ENCODE assay signal across 22 cellular contexts in the genomic region with DNA sequence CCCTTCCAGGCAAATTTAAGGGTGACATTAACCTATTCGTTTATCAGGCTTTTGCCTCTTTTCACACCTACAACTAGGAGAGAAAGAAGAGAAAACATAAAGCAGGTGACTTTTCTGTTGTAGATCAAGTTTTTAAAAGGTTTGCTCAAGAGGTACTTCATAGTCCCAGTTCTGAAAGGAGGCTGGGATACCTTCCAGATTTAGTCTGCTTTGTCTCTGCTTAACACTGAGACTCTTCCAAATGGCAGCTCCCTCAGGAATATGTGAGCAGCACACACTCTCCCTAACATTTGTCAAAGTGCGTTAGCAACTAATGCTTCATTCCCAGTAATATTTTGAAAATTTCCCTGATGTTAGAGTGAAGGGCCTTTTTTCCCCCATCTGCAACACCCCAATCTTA.
DNase-seq lines count a peak whose midpoint lies in the region; ATAC-seq, FAIRE-seq and TF ChIP-seq lines count a peak whose summit lies in the region.
"Had no signal": no experiment of that assay in that cellular context is flagged by ENCODE, and none has a peak within 500 bp of the region (broad histone marks: within the 10 kb centered on the region; RNA-seq: fewer than 3 reads in every experiment).

No MANE protein-coding gene starts in this region.

- no peak overlapping the region for H3K27ac ChIP-seq in H1 (ENCODE audit: low read depth, low read length)
- H3K27ac ChIP-seq in left lung: no peak overlapping the region
- peak overlapping the region; percentile 74 for H3K27ac ChIP-seq in stomach smooth muscle (ENCODE audit: low read length)
- H3K27ac ChIP-seq: HL-60, PC-9 had no signal

- H4K8ac ChIP-seq in H1 (ENCODE audit: extremely low read depth, insufficient read depth, low read length): no peak overlapping the region

- H3K36me3 ChIP-seq in H1 (ENCODE audit: control insufficient read depth in 2 of 4, insufficient read depth in 4 of 4, low read length in 3 of 4): no peaks in the 10 kb centered on the region
- no peaks in the 10 kb centered on the region for H3K36me3 ChIP-seq in left lung
- no peaks in the 10 kb centered on the region for H3K36me3 ChIP-seq in stomach smooth muscle (ENCODE audit: control insufficient read depth in 2 of 2, insufficient read depth in 2 of 2, low read length in 2 of 2)
- H3K36me3 ChIP-seq: BE2C had no signal

- no peak overlapping the region for H3K14ac ChIP-seq in H1 (ENCODE audit: insufficient read length)

- no peaks in the 10 kb centered on the region for H4K20me1 ChIP-seq in H1 (replicated peaks in 1 of 2; ENCODE audit: control insufficient read depth in 1 of 2, insufficient read depth in 2 of 2, low read length in 2 of 2)

- H2BK20ac ChIP-seq in H1 (ENCODE audit: low read length): no peak overlapping the region

- H3K9me3 ChIP-seq in H1 (ENCODE audit: insufficient read depth in 2 of 2, low read depth in 1 of 2, low read length in 1 of 2) (no peaks in the 10 kb centered on the region), left lung (no peaks in the 10 kb centered on the region), stomach smooth muscle (ENCODE audit: control insufficient read depth in 2 of 2, low read length in 2 of 2) (no peaks in the 10 kb centered on the region)
- H3K9me3 ChIP-seq: BE2C had no signal

- H3K27me3 ChIP-seq in H1 (replicated peaks in 1 of 4; ENCODE audit: control insufficient read depth in 3 of 4, extremely low read depth in 1 of 4, insufficient read depth in 3 of 4, low read length in 3 of 4): no peaks in the 10 kb centered on the region
- H3K27me3 ChIP-seq in left lung: no peaks in the 10 kb centered on the region
- no peaks in the 10 kb centered on the region for H3K27me3 ChIP-seq in stomach smooth muscle (ENCODE audit: control insufficient read depth in 1 of 2, insufficient read depth in 2 of 2, low read length in 2 of 2)
- H3K27me3 ChIP-seq: BE2C had no signal

- H3K4me2 ChIP-seq in H1 (ENCODE audit: insufficient read depth in 1 of 2, low read depth in 2 of 2, low read length in 2 of 2): no peak overlapping the region
- H3K4me2 ChIP-seq: PC-9 had no signal

- H3K4me1 ChIP-seq in H1 (replicated peaks in 1 of 4; ENCODE audit: control insufficient read depth in 3 of 4, insufficient read depth in 4 of 4, low read length in 3 of 4) (no peaks in the 10 kb centered on the region), left lung (no peaks in the 10 kb centered on the region), stomach smooth muscle (ENCODE audit: control insufficient read depth, insufficient read depth, low read length) (peaks cover 20% of the 10 kb centered on the region)
- H3K4me1 ChIP-seq: BE2C had no signal

- peak overlapping the region; percentile 79; the same call in 1 of the 2 replicates for H2AFZ ChIP-seq in H1 (ENCODE audit: low read length)
- H2AFZ ChIP-seq: PC-9 had no signal

- intact Hi-C loops in left lung (cut with DNase I): no loop called here

- H2BK12ac ChIP-seq in H1 (ENCODE audit: low read depth, low read length): no peak overlapping the region

- H3K56ac ChIP-seq in H1 (replicated peaks; ENCODE audit: insufficient read length, low read depth, low read length): no peak overlapping the region

- CTCF ChIA-PET in H1 (lab: Charles Lee; ENCODE audit: partially characterized antibody): interaction anchor here (0.9 to 1.7 kb wide), 3 partner anchors 9 to 268 kb away, joined by 3 to 5 read pairs (median 3); no protein-coding TSS in a partner anchor

- H3K23ac ChIP-seq in H1 (ENCODE audit: insufficient read length): no peak overlapping the region

- no peak overlapping the region for H2AK5ac ChIP-seq in H1 (ENCODE audit: low read depth, low read length)

- no peak for TF ChIP-seq POLR2A in H1 (IDR thresholded peaks at IDR 0.05; ENCODE audit: control extremely low read depth in 1 of 2, low read depth in 2 of 2, low read length in 2 of 2)

- no peak for TF ChIP-seq EP300 in H1 (IDR thresholded peaks at IDR 0.05; ENCODE audit: borderline replicate concordance in 1 of 2, low read depth in 2 of 2, low read length in 2 of 2)

- TF ChIP-seq RAD21 in H1 (IDR thresholded peaks at IDR 0.05 in 1 of 2, conservative IDR thresholded peaks at IDR 0.05 in 1 of 2; ENCODE audit: low read depth in 2 of 2, low read length in 2 of 2): no peak

- no peak overlapping the region for H3K9ac ChIP-seq in H1 (replicated peaks in 1 of 4; ENCODE audit: extremely low read depth in 1 of 4, low read depth in 3 of 4, low read length in 3 of 4)
- H3K9ac ChIP-seq in stomach smooth muscle (ENCODE audit: low read length in 2 of 2): peak overlapping the region in 1 of 2 donors; percentile 2

- TF ChIP-seq CTCF in LNCaP clone FGC (IDR thresholded peaks at IDR 0.05; ENCODE audit: control insufficient read depth, extremely low read depth, insufficient read depth) (no peak), H1 (IDR thresholded peaks at IDR 0.05; ENCODE audit: control extremely low read depth in 1 of 3, insufficient read depth in 1 of 3, low read depth in 1 of 3, low read length in 3 of 3) (no peak), left lung (IDR thresholded peaks at IDR 0.05) (no peak)

- POLR2A ChIA-PET in H1 (lab: Charles Lee; ENCODE audit: partially characterized antibody): no interaction called here

- no peak for FAIRE-seq in H1 (lab: Jason Lieb, UNC)
- FAIRE-seq in frontal cortex (lab: Jason Lieb, UNC): no peak
- FAIRE-seq: GM12892, GM19239 had no signal

- H3K18ac ChIP-seq in H1 (ENCODE audit: extremely low read depth, low read length): no peak overlapping the region

- H2BK5ac ChIP-seq in H1 (ENCODE audit: low read depth, low read length): no peak overlapping the region

- H3K79me2 ChIP-seq in H1 (ENCODE audit: control insufficient read depth in 1 of 2, insufficient read depth in 2 of 2, low read length in 2 of 2): no peaks in the 10 kb centered on the region

- DNase-seq in LNCaP clone FGC (ENCODE audit: low read depth): peak; percentile 76
- no peak for DNase-seq in H1 (ENCODE audit: low read depth in 1 of 2, low spot score in 2 of 2)
- DNase-seq in left lung: no peak
- DNase-seq in frontal cortex (ENCODE audit: low spot score in 2 of 2): no peak
- DNase-seq: BE2C; CD8-positive, alpha-beta T cell; DND-41; GDM1; GOT3; HFFc6; NCI-H146; NCI-H2081 treated with DMSO at 0.1 percent for 48 hours; NCI-H226; NCI-H526; NK-92 treated with Interleukin-12 subunit alpha and Interleukin-12 subunit beta, amount 100 ng/mL, for 24 hours; PC-9 had no signal

- H2BK15ac ChIP-seq in H1 (ENCODE audit: low read length): no peak overlapping the region

- WGBS in H1 (ENCODE audit: extremely low coverage in 1 of 2, insufficient coverage in 1 of 2, insufficient read length in 1 of 2, insufficient replicate concordance in 2 of 2, low coverage in 1 of 2, low lambda C conversion rate in 2 of 2, missing lambda C conversion rate in 1 of 2), 2 experiments: 86% methylated on average over 2 of the region's 2 CpGs; no CpG with 5 or more reads in 1 of the 2 experiments

- no peak overlapping the region for H4K5ac ChIP-seq in H1 (ENCODE audit: insufficient read length, low read depth, low read length)

- no peak overlapping the region for H2BK120ac ChIP-seq in H1 (replicated peaks; ENCODE audit: low read depth, low read length)

- H3K79me1 ChIP-seq in H1 (ENCODE audit: low read depth, low read length): no peaks in the 10 kb centered on the region

- H3K4me3 ChIP-seq in LNCaP clone FGC (ENCODE audit: low read depth, low read length): no peak overlapping the region
- H3K4me3 ChIP-seq in H1 (ENCODE audit: extremely low read depth in 1 of 4, insufficient read depth in 2 of 4, low read depth in 3 of 4, low read length in 4 of 4): no peak overlapping the region
- no peak overlapping the region for H3K4me3 ChIP-seq in left lung
- no peak overlapping the region for H3K4me3 ChIP-seq in stomach smooth muscle (ENCODE audit: low read length in 2 of 2)
- H3K4me3 ChIP-seq: PC-9 had no signal

- H3K4ac ChIP-seq in H1 (replicated peaks; ENCODE audit: insufficient read length, low read depth, low read length): no peak overlapping the region

- H4K91ac ChIP-seq in H1 (replicated peaks; ENCODE audit: insufficient read length, low read length): no peak overlapping the region

- H3K23me2 ChIP-seq in H1 (ENCODE audit: low read depth, low read length): no peaks in the 10 kb centered on the region

- ATAC-seq in left lung (peak; percentile 82), HG03571 (IDR thresholded peaks at IDR 0.05; ENCODE audit: unreplicated experiment) (no peak), GM21526 (IDR thresholded peaks at IDR 0.05; ENCODE audit: low FRiP score, unreplicated experiment) (no peak)
- ATAC-seq: CD8-positive, alpha-beta T cell had no signal

TF ChIP-seq in H1, 55 proteins besides CTCF, POLR2A, EP300 and RAD21:
- TF ChIP-seq KDM5A (IDR thresholded peaks at IDR 0.05; ENCODE audit: low read length): no peak
- no peak for TF ChIP-seq EZH2 (IDR thresholded peaks at IDR 0.05; ENCODE audit: low read depth, low read length, severe bottlenecking)
- TF ChIP-seq, protein P1, sequence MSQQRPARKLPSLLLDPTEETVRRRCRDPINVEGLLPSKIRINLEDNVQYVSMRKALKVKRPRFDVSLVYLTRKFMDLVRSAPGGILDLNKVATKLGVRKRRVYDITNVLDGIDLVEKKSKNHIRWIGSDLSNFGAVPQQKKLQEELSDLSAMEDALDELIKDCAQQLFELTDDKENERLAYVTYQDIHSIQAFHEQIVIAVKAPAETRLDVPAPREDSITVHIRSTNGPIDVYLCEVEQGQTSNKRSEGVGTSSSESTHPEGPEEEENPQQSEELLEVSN (IDR thresholded peaks at IDR 0.05): no peak
- no peak for TF ChIP-seq JUND (IDR thresholded peaks at IDR 0.05; ENCODE audit: low read length)
- TF ChIP-seq SP4 (IDR thresholded peaks at IDR 0.05; ENCODE audit: low read length): no peak
- TF ChIP-seq SAP30 (IDR thresholded peaks at IDR 0.05; ENCODE audit: insufficient read depth, insufficient replicate concordance, low read length): no peak
- TF ChIP-seq TBP (IDR thresholded peaks at IDR 0.05; ENCODE audit: low read depth, low read length): no peak
- no peak for TF ChIP-seq TEAD4 (IDR thresholded peaks at IDR 0.05; ENCODE audit: low read depth, low read length)
- no peak for TF ChIP-seq CBX8 (IDR thresholded peaks at IDR 0.05; ENCODE audit: borderline replicate concordance, low read depth, low read length)
- TF ChIP-seq, protein P2, sequence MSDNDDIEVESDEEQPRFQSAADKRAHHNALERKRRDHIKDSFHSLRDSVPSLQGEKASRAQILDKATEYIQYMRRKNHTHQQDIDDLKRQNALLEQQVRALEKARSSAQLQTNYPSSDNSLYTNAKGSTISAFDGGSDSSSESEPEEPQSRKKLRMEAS (IDR thresholded peaks at IDR 0.05): no peak
- no peak for TF ChIP-seq SIX5 (IDR thresholded peaks at IDR 0.05; ENCODE audit: low read depth, low read length)
- no peak for TF ChIP-seq SUZ12 (IDR thresholded peaks at IDR 0.05; ENCODE audit: low read length)
